1 cellular context compared by ENCODE assay signal in genomic region chr6:113970808-113971676, GRCh38.
TF ChIP-seq lines count a peak whose summit lies in the region.

HDAC2 (minus strand) TSS chr6:113971148; CDS start chr6:113970908, 240 bp downstream.

TF ChIP-seq in HepG2, 621 proteins besides CTCF, POLR2A, EP300 and RAD21 (continued from another document and continues in another):
- TF ChIP-seq NFAT5 (CRISPR knock-in tag; IDR thresholded peaks at IDR 0.05) (peak; percentile 99), DMTF1 (CRISPR knock-in tag; IDR thresholded peaks at IDR 0.05) (peak; percentile 85; the same call in 1 of the 2 replicates), HNF1A (IDR thresholded peaks at IDR 0.05; ENCODE audit: low read depth) (no peak), HNF1A (CRISPR knock-in tag; IDR thresholded peaks at IDR 0.05; ENCODE audit: borderline replicate concordance) (peak; percentile 80; the same call in 1 of the 2 replicates), GLMP (CRISPR knock-in tag; IDR thresholded peaks at IDR 0.05; ENCODE audit: borderline replicate concordance) (no peak), CENPT (CRISPR knock-in tag; IDR thresholded peaks at IDR 0.05; ENCODE audit: low read depth) (peak; percentile 95), GFI1 (CRISPR knock-in tag; IDR thresholded peaks at IDR 0.05; ENCODE audit: borderline replicate concordance) (peak; percentile 58; the same call in 1 of the 2 replicates), CERS6 (CRISPR knock-in tag; IDR thresholded peaks at IDR 0.05) (peak; percentile 97), ZSCAN22 (CRISPR knock-in tag; IDR thresholded peaks at IDR 0.05) (peak; percentile 81), MXI1 (IDR thresholded peaks at IDR 0.05; ENCODE audit: borderline replicate concordance, low read depth, low read length) (peak; percentile 85; the same call in 1 of the 3 replicates), MTA1 (CRISPR knock-in tag; IDR thresholded peaks at IDR 0.05; ENCODE audit: borderline replicate concordance) (peak; percentile 88), CCDC6 (CRISPR knock-in tag; IDR thresholded peaks at IDR 0.05) (peak; percentile 95), ZNF317 (CRISPR knock-in tag; IDR thresholded peaks at IDR 0.05) (peak; percentile 78), RBM39 (IDR thresholded peaks at IDR 0.05; ENCODE audit: low read depth, low read length, poor library complexity, severe bottlenecking) (peak; percentile 71), IRF9 (CRISPR knock-in tag; IDR thresholded peaks at IDR 0.05; ENCODE audit: borderline replicate concordance) (peak; percentile 91; the same call in 1 of the 2 replicates), ZNF354B (CRISPR knock-in tag; IDR thresholded peaks at IDR 0.05) (peak; percentile 81; the same call in 1 of the 2 replicates), ZFYVE20 (CRISPR knock-in tag; IDR thresholded peaks at IDR 0.05; ENCODE audit: borderline replicate concordance, low read depth) (peak; percentile 98; the same call in 1 of the 2 replicates), AHR (CRISPR knock-in tag; IDR thresholded peaks at IDR 0.05) (peak; percentile 99), YEATS2 (CRISPR knock-in tag; IDR thresholded peaks at IDR 0.05; ENCODE audit: borderline replicate concordance) (peak; percentile 90), ZNF251 (CRISPR knock-in tag; IDR thresholded peaks at IDR 0.05) (peak; percentile 77; the same call in 1 of the 2 replicates), TEAD2 (CRISPR knock-in tag; IDR thresholded peaks at IDR 0.05) (peak; percentile 98), REPIN1 (CRISPR knock-in tag; IDR thresholded peaks at IDR 0.05; ENCODE audit: borderline replicate concordance, low read depth) (peak; percentile 96), KMT2A (CRISPR knock-in tag; IDR thresholded peaks at IDR 0.05) (peak; percentile 85), FOXK1 (CRISPR knock-in tag; IDR thresholded peaks at IDR 0.05; ENCODE audit: borderline replicate concordance, low read depth) (peak; percentile 76), DMAP1 (CRISPR knock-in tag; IDR thresholded peaks at IDR 0.05) (peak; percentile 97), ADNP (CRISPR knock-in tag; IDR thresholded peaks at IDR 0.05) (no peak), ZNF788 (CRISPR knock-in tag; IDR thresholded peaks at IDR 0.05; ENCODE audit: borderline replicate concordance) (peak; percentile 71; the same call in 1 of the 2 replicates), ZNF510 (CRISPR knock-in tag; IDR thresholded peaks at IDR 0.05; ENCODE audit: low read depth) (peak; percentile 100), FUBP1 (CRISPR knock-in tag; IDR thresholded peaks at IDR 0.05; ENCODE audit: borderline replicate concordance) (no peak), HDAC2 (CRISPR knock-in tag; IDR thresholded peaks at IDR 0.05) (peak; percentile 90), SETDB1 (CRISPR knock-in tag; IDR thresholded peaks at IDR 0.05; ENCODE audit: borderline replicate concordance) (peak; percentile 55; the same call in 1 of the 2 replicates), ZNF652 (CRISPR knock-in tag; IDR thresholded peaks at IDR 0.05; ENCODE audit: borderline replicate concordance, low read depth) (no peak; the same call in none of the 2 replicates), JDP2 (CRISPR knock-in tag; IDR thresholded peaks at IDR 0.05; ENCODE audit: borderline replicate concordance) (peak; percentile 80), ZNF687 (CRISPR knock-in tag; IDR thresholded peaks at IDR 0.05) (peak; percentile 94), STAG1 (CRISPR knock-in tag; IDR thresholded peaks at IDR 0.05) (peak; percentile 11; the same call in 1 of the 2 replicates), ZNF724P (CRISPR knock-in tag; IDR thresholded peaks at IDR 0.05; ENCODE audit: borderline replicate concordance) (peak; percentile 99), ZNF772 (CRISPR knock-in tag; IDR thresholded peaks at IDR 0.05) (peak; percentile 88), ZNF790 (CRISPR knock-in tag; IDR thresholded peaks at IDR 0.05; ENCODE audit: borderline replicate concordance) (peak; percentile 98; the same call in 1 of the 2 replicates)
